ENCODE assay signal across 11 cellular contexts in genomic region chr7:150908173-150908572, GRCh38. TPM values are rescaled to one million over a fixed set of nuclear protein-coding genes. Genes with fewer than 3 reads are reported as not detected.
"Had no signal": no experiment of that assay in that cellular context is flagged by ENCODE, and none has a peak within 500 bp of the region (broad histone marks: within the 10 kb centered on the region; RNA-seq: fewer than 3 reads in every experiment).

No MANE protein-coding gene starts in this region.

- H2AFZ ChIP-seq: GM23248, GM23338 had no signal

- H3K4me2 ChIP-seq: GM23338 had no signal

- H3K36me3 ChIP-seq: HAP-1 had no signal

- H3K27ac ChIP-seq: GM23248 had no signal

- H3K4me3 ChIP-seq: GM23248, GM23338, HAP-1 had no signal

- DNase-seq: GM23248, GOT3, H7, H9, HCEC 1CT, HFFc6 had no signal

- ATAC-seq: GM23338, HCT116 had no signal

- H3K9ac ChIP-seq: GM23248 had no signal

- FAIRE-seq: H1, H54 had no signal

- H3K9me3 ChIP-seq: HAP-1 had no signal

RNA-seq across cellular contexts. Expression of gene AOC1, which starts 55.9 kb away (rescaled TPM):
- total RNA-seq: GM23248, GM23338, H7, HFFc6 had no signal
- polyA plus RNA-seq: GM23248, GM23338 had no signal
